Comparison of ENCODE assay signal across 1 cellular context in the genomic region with DNA sequence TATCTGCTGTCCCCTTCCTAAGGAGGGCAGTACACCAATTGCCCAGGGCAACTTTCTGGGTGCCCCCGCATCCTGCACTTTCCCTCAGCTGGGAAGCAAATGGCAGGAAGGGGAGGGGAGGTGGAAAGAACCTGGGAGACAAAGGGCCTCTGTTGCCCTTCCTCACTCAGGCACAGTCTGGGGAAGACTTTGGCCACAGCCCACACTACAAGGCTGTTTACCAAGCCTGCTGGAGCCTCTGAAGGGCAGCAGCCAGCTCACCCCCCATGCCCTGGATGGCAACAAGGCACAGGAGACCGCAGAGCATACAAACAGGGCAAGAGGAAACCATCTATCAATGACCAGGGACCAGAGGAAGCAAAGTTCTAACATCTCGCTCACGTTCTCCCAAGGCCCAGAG.
A peak's percentile ranks its signal among the peaks of the same experiment; 100 is the strongest.
TF ChIP-seq lines count a peak whose summit lies in the region.

No MANE protein-coding gene starts in this region.

TF ChIP-seq in HepG2, 621 proteins besides CTCF, POLR2A, EP300 and RAD21 (continued from another document and continues in another):
- 0 out of 2 replicates have a peak, but pooled peaks have one; percentile 12 for TF ChIP-seq ZNF614 (CRISPR knock-in tag; IDR thresholded peaks at IDR 0.05; ENCODE audit: borderline replicate concordance)
- TF ChIP-seq ZNF367 (CRISPR knock-in tag; IDR thresholded peaks at IDR 0.05; ENCODE audit: borderline replicate concordance), result no peak
- no peak for TF ChIP-seq ZFP62 (CRISPR knock-in tag; IDR thresholded peaks at IDR 0.05)
- TF ChIP-seq, protein P1, sequence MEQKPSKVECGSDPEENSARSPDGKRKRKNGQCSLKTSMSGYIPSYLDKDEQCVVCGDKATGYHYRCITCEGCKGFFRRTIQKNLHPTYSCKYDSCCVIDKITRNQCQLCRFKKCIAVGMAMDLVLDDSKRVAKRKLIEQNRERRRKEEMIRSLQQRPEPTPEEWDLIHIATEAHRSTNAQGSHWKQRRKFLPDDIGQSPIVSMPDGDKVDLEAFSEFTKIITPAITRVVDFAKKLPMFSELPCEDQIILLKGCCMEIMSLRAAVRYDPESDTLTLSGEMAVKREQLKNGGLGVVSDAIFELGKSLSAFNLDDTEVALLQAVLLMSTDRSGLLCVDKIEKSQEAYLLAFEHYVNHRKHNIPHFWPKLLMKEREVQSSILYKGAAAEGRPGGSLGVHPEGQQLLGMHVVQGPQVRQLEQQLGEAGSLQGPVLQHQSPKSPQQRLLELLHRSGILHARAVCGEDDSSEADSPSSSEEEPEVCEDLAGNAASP (CRISPR knock-in tag; IDR thresholded peaks at IDR 0.05; ENCODE audit: borderline replicate concordance), result peak; percentile 33; the same call in 1 of the 2 replicates
- TF ChIP-seq, protein P2, sequence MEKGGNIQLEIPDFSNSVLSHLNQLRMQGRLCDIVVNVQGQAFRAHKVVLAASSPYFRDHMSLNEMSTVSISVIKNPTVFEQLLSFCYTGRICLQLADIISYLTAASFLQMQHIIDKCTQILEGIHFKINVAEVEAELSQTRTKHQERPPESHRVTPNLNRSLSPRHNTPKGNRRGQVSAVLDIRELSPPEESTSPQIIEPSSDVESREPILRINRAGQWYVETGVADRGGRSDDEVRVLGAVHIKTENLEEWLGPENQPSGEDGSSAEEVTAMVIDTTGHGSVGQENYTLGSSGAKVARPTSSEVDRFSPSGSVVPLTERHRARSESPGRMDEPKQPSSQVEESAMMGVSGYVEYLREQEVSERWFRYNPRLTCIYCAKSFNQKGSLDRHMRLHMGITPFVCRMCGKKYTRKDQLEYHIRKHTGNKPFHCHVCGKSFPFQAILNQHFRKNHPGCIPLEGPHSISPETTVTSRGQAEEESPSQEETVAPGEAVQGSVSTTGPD (CRISPR knock-in tag; IDR thresholded peaks at IDR 0.05), result no peak
- TF ChIP-seq, protein P3, sequence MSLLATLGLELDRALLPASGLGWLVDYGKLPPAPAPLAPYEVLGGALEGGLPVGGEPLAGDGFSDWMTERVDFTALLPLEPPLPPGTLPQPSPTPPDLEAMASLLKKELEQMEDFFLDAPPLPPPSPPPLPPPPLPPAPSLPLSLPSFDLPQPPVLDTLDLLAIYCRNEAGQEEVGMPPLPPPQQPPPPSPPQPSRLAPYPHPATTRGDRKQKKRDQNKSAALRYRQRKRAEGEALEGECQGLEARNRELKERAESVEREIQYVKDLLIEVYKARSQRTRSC (CRISPR knock-in tag; IDR thresholded peaks at IDR 0.05; ENCODE audit: low read depth), result no peak
- TF ChIP-seq ZFX (CRISPR knock-in tag; IDR thresholded peaks at IDR 0.05; ENCODE audit: low read depth), result no peak
- TF ChIP-seq CEBPG (CRISPR knock-in tag; IDR thresholded peaks at IDR 0.05), result no peak
- no peak for TF ChIP-seq ZNF572 (CRISPR knock-in tag; IDR thresholded peaks at IDR 0.05)
- TF ChIP-seq THAP8 (CRISPR knock-in tag; IDR thresholded peaks at IDR 0.05; ENCODE audit: borderline replicate concordance), result no peak
- TF ChIP-seq ZFP82 (CRISPR knock-in tag; IDR thresholded peaks at IDR 0.05; ENCODE audit: borderline replicate concordance), result no peak
- TF ChIP-seq, protein P4, sequence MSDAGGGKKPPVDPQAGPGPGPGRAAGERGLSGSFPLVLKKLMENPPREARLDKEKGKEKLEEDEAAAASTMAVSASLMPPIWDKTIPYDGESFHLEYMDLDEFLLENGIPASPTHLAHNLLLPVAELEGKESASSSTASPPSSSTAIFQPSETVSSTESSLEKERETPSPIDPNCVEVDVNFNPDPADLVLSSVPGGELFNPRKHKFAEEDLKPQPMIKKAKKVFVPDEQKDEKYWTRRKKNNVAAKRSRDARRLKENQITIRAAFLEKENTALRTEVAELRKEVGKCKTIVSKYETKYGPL (CRISPR knock-in tag; IDR thresholded peaks at IDR 0.05), result no peak
- TF ChIP-seq ETV5 (CRISPR knock-in tag; IDR thresholded peaks at IDR 0.05; ENCODE audit: borderline replicate concordance), result peak; percentile 12; the same call in 1 of the 2 replicates
- no peak for TF ChIP-seq ELK4 (CRISPR knock-in tag; IDR thresholded peaks at IDR 0.05; ENCODE audit: borderline replicate concordance)
- no peak for TF ChIP-seq NR2F6 (IDR thresholded peaks at IDR 0.05)
- peak; percentile 39; the same call in 1 of the 2 replicates for TF ChIP-seq NR2F6 (CRISPR knock-in tag; IDR thresholded peaks at IDR 0.05)
- TF ChIP-seq ZMYM4 (CRISPR knock-in tag; IDR thresholded peaks at IDR 0.05), result no peak
- no peak for TF ChIP-seq KDM1A (CRISPR knock-in tag; IDR thresholded peaks at IDR 0.05)
- no peak for TF ChIP-seq ZBTB8A (CRISPR knock-in tag; IDR thresholded peaks at IDR 0.05; ENCODE audit: borderline replicate concordance, low read depth)
- 0 out of 2 replicates have a peak, but pooled peaks have one; percentile 23 for TF ChIP-seq GATAD2A (CRISPR knock-in tag; IDR thresholded peaks at IDR 0.05)
- TF ChIP-seq SUZ12 (IDR thresholded peaks at IDR 0.05; ENCODE audit: low read depth, low read length), result no peak
- no peak for TF ChIP-seq SIN3B (IDR thresholded peaks at IDR 0.05; ENCODE audit: low read length)
- 0 out of 2 replicates have a peak, but pooled peaks have one; percentile 20 for TF ChIP-seq SOX5 (CRISPR knock-in tag; IDR thresholded peaks at IDR 0.05; ENCODE audit: borderline replicate concordance)
- TF ChIP-seq ZNF354B (CRISPR knock-in tag; IDR thresholded peaks at IDR 0.05), result no peak
- TF ChIP-seq ZBTB7B (CRISPR knock-in tag; IDR thresholded peaks at IDR 0.05), result peak; percentile 37; the same call in 1 of the 2 replicates
- TF ChIP-seq MATR3 (CRISPR knock-in tag; IDR thresholded peaks at IDR 0.05), result no peak
- TF ChIP-seq, protein P5, sequence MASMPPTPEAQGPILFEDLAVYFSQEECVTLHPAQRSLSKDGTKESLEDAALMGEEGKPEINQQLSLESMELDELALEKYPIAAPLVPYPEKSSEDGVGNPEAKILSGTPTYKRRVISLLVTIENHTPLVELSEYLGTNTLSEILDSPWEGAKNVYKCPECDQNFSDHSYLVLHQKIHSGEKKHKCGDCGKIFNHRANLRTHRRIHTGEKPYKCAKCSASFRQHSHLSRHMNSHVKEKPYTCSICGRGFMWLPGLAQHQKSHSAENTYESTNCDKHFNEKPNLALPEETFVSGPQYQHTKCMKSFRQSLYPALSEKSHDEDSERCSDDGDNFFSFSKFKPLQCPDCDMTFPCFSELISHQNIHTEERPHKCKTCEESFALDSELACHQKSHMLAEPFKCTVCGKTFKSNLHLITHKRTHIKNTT (CRISPR knock-in tag; IDR thresholded peaks at IDR 0.05), result no peak
- TF ChIP-seq MNT (IDR thresholded peaks at IDR 0.05), result no peak
- TF ChIP-seq HOXA7 (CRISPR knock-in tag; IDR thresholded peaks at IDR 0.05), result no peak
- TF ChIP-seq ZBTB42 (CRISPR knock-in tag; IDR thresholded peaks at IDR 0.05), result no peak
- TF ChIP-seq MAFF (IDR thresholded peaks at IDR 0.05; ENCODE audit: low read depth, low read length), result no peak
- TF ChIP-seq FOXP1 (IDR thresholded peaks at IDR 0.05), result no peak
- TF ChIP-seq FOXP1 (CRISPR knock-in tag; IDR thresholded peaks at IDR 0.05), result peak; percentile 82
- TF ChIP-seq TBX2 (CRISPR knock-in tag; IDR thresholded peaks at IDR 0.05; ENCODE audit: borderline replicate concordance), result no peak
- TF ChIP-seq ZNF138 (CRISPR knock-in tag; IDR thresholded peaks at IDR 0.05; ENCODE audit: low read depth), result no peak
- peak; percentile 42 for TF ChIP-seq XRCC5 (optimal IDR thresholded peaks at IDR 0.05; ENCODE audit: low read length)
- TF ChIP-seq PATZ1 (CRISPR knock-in tag; IDR thresholded peaks at IDR 0.05), result peak; percentile 65; the same call in 1 of the 2 replicates
- no peak for TF ChIP-seq ZNF30 (CRISPR knock-in tag; IDR thresholded peaks at IDR 0.05)
- peak; percentile 88; the same call in 1 of the 2 replicates for TF ChIP-seq HNRNPL (IDR thresholded peaks at IDR 0.05; ENCODE audit: low read depth, low read length)
- TF ChIP-seq NR2C2 (CRISPR knock-in tag; IDR thresholded peaks at IDR 0.05; ENCODE audit: borderline replicate concordance), result no peak
- TF ChIP-seq, protein P6, sequence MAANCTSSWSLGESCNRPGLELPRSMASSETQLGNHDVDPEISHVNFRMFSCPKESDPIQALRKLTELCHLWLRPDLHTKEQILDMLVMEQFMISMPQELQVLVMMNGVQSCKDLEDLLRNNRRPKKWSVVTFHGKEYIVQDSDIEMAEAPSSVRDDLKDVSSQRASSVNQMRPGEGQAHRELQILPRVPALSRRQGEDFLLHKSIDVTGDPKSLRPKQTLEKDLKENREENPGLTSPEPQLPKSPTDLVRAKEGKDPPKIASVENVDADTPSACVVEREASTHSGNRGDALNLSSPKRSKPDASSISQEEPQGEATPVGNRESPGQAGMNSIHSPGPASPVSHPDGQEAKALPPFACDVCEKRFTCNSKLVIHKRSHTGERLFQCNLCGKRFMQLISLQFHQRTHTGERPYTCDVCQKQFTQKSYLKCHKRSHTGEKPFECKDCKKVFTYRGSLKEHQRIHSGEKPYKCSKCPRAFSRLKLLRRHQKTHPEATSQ (CRISPR knock-in tag; IDR thresholded peaks at IDR 0.05; ENCODE audit: borderline replicate concordance), result no peak
- no peak for TF ChIP-seq ZNF543 (CRISPR knock-in tag; IDR thresholded peaks at IDR 0.05)
- peak; percentile 76 for TF ChIP-seq PAXIP1 (CRISPR knock-in tag; conservative IDR thresholded peaks at IDR 0.05)
- TF ChIP-seq FOXK2 (IDR thresholded peaks at IDR 0.05), result peak; percentile 16; the same call in 1 of the 2 replicates
- no peak for TF ChIP-seq GLI4 (CRISPR knock-in tag; IDR thresholded peaks at IDR 0.05; ENCODE audit: borderline replicate concordance)
- no peak for TF ChIP-seq FOXO4 (CRISPR knock-in tag; conservative IDR thresholded peaks at IDR 0.05)
- no peak for TF ChIP-seq KLF12 (CRISPR knock-in tag; IDR thresholded peaks at IDR 0.05; ENCODE audit: borderline replicate concordance)
